8 cellular contexts compared by ENCODE assay signal in the genomic region with DNA sequence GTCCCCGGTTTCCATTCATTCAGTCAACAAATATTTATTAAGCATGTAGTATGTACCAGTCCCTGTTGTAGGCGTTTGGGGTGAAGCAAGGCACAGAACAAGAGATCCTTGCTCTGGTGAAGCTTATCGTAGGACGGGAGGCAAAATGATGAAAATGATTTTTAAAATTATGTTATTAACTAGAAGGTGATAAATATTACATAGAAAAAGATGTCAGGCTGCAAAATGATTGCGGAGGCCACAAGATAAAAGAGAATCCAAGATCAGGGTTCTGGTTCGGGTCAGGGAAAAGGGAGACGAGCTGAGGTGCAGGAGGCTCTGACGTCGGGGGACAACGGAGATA. TPM values are rescaled to one million over a fixed set of nuclear protein-coding genes. Genes with fewer than 3 reads are reported as not detected.
DNase-seq lines count a peak whose midpoint lies in the region; ATAC-seq, FAIRE-seq and TF ChIP-seq lines count a peak whose summit lies in the region.

No MANE protein-coding gene starts in this region.

- CTCF ChIA-PET in activated naive CD4-positive, alpha-beta T cell treated with anti-CD3 and anti-CD28 coated beads for 36 hours (lab: Charles Lee): interaction anchor here (0.6 to 2.2 kb wide), 4 partner anchors 10 to 83 kb away, joined by 4 to 8 read pairs (median 6); no protein-coding TSS in a partner anchor
- CTCF ChIA-PET in K562 (lab: Yijun Ruan, JAX; ENCODE audit: low intra/inter-chr PET ratio): no interaction called here

- no peak overlapping the region for H3K27ac ChIP-seq in K562 (ENCODE audit: extremely low read depth, low read depth, low read length)

- no peaks in the 10 kb centered on the region for H3K79me2 ChIP-seq in K562 (ENCODE audit: control insufficient read depth, insufficient read depth, low read length)

- H4K20me1 ChIP-seq in K562 (replicated peaks; ENCODE audit: control insufficient read depth, insufficient read depth, low read length): no peaks in the 10 kb centered on the region; the same call in 1 of the 2 replicates

- H3K36me3 Mint-ChIP-seq in activated naive CD4-positive, alpha-beta T cell treated with anti-CD3 and anti-CD28 coated beads for 36 hours (ENCODE audit: low read depth): no peaks in the 10 kb centered on the region
- no peaks in the 10 kb centered on the region for H3K36me3 Mint-ChIP-seq in memory B cell
- H3K36me3 Mint-ChIP-seq in type B pancreatic cell: no peaks in the 10 kb centered on the region

- H3K4me1 Mint-ChIP-seq in activated naive CD4-positive, alpha-beta T cell treated with anti-CD3 and anti-CD28 coated beads for 36 hours (ENCODE audit: low read depth): peaks cover 25% of the 10 kb centered on the region
- H3K4me1 Mint-ChIP-seq in memory B cell: peaks cover 6% of the 10 kb centered on the region
- H3K4me1 Mint-ChIP-seq in type B pancreatic cell (ENCODE audit: unreplicated experiment): peaks cover 25% of the 10 kb centered on the region

- no peak for TF ChIP-seq CTCF in K562 (IDR thresholded peaks at IDR 0.05 in 2 of 3, conservative IDR thresholded peaks at IDR 0.05 in 1 of 3; ENCODE audit: insufficient read depth in 2 of 3, low read depth in 1 of 3, low read length in 3 of 3)
- no peak for TF ChIP-seq CTCF in type B pancreatic cell (conservative IDR thresholded peaks at IDR 0.05)

- H3K4me3 Mint-ChIP-seq in activated naive CD4-positive, alpha-beta T cell treated with anti-CD3 and anti-CD28 coated beads for 36 hours: peak overlapping the region; percentile 80
- H3K4me3 Mint-ChIP-seq in memory B cell: peak overlapping the region; percentile 92
- peak overlapping the region; percentile 92 for H3K4me3 Mint-ChIP-seq in type B pancreatic cell

- in situ Hi-C loops in K562 (cut with MboI): no loop called here

- H3K4me1 ChIP-seq in K562 (replicated peaks in 1 of 2; ENCODE audit: control insufficient read depth in 2 of 2, insufficient read depth in 2 of 2, low read length in 2 of 2): peaks cover 8 to 19% of the 10 kb centered on the region in 2 experiments; a peak in 3 of 5 replicates

- H3K9me3 Mint-ChIP-seq in activated naive CD4-positive, alpha-beta T cell treated with anti-CD3 and anti-CD28 coated beads for 36 hours: no peaks in the 10 kb centered on the region
- H3K9me3 Mint-ChIP-seq in memory B cell (no peaks in the 10 kb centered on the region), type B pancreatic cell (no peaks in the 10 kb centered on the region)

- no peak for TF ChIP-seq RAD21 in K562 (CRISPR knock-in tag; conservative IDR thresholded peaks at IDR 0.05 in 1 of 2, IDR thresholded peaks at IDR 0.05 in 1 of 2)

- H3K4me3 ChIP-seq in K562: no peak overlapping the region

- H2AFZ ChIP-seq in K562 (ENCODE audit: low read depth, low read length): peak overlapping the region; percentile 76

- 17% methylated on average over 10 of the region's 10 CpGs for WGBS in K562 (ENCODE audit: insufficient coverage, low coverage, missing lambda C conversion rate)

- no peaks in the 10 kb centered on the region for H3K9me3 ChIP-seq in K562 (replicated peaks; ENCODE audit: control insufficient read depth, insufficient read depth, low read depth, low read length)

- no peak overlapping the region for H3K27ac Mint-ChIP-seq in activated naive CD4-positive, alpha-beta T cell treated with anti-CD3 and anti-CD28 coated beads for 36 hours
- H3K27ac Mint-ChIP-seq in memory B cell: no peak overlapping the region
- peak overlapping the region; percentile 87 for H3K27ac Mint-ChIP-seq in type B pancreatic cell

- H3K4me2 ChIP-seq in K562 (ENCODE audit: insufficient read depth, low read length): peak overlapping the region; percentile 54

- H3K36me3 ChIP-seq in K562 (ENCODE audit: control insufficient read depth, insufficient read depth, low read length): no peaks in the 10 kb centered on the region

- no peaks in the 10 kb centered on the region for H3K27me3 Mint-ChIP-seq in activated naive CD4-positive, alpha-beta T cell treated with anti-CD3 and anti-CD28 coated beads for 36 hours (ENCODE audit: low read depth)
- H3K27me3 Mint-ChIP-seq in memory B cell (no peaks in the 10 kb centered on the region), type B pancreatic cell (peaks cover 12% of the 10 kb centered on the region)

- no peak for ATAC-seq in K562
- ATAC-seq in memory B cell (ENCODE audit: low read depth): no peak

- POLR2A ChIA-PET in K562 (lab: Yijun Ruan, JAX): interaction anchor here (0.6 to 1.2 kb wide), 5 partner anchors 30 to 412 kb away, joined by 3 to 5 read pairs (median 3); no protein-coding TSS in a partner anchor

- DNase-seq in activated naive CD4-positive, alpha-beta T cell treated with anti-CD3 and anti-CD28 coated beads for 36 hours: no peak
- no peak for DNase-seq in activated naive CD4-positive, alpha-beta T cell (lab: John Stamatoyannopoulos, UW)
- no peak for DNase-seq in K562 (ENCODE audit: extremely low read depth in 1 of 4, low spot score in 3 of 4)
- no peak for DNase-seq in memory B cell (ENCODE audit: low spot score in 2 of 2)
- no peak for DNase-seq in type B pancreatic cell (ENCODE audit: extremely low spot score, unreplicated experiment)
- DNase-seq in hippocampal formation (lab: John Stamatoyannopoulos, UW): no peak
- no peak for DNase-seq in NCI-H1694 treated with DMSO at 0.1 percent for 48 hours (lab: John Stamatoyannopoulos, UW)
- DNase-seq in middle frontal gyrus (ENCODE audit: extremely low spot score, low spot score): no peak

- BruUV-seq in K562 (replicated peaks; lab: Mats Ljungman, UMichigan): no TSS peak

- TF ChIP-seq POLR2A in K562 (conservative IDR thresholded peaks at IDR 0.05): no peak

- no peak for TF ChIP-seq EP300 in K562 (IDR thresholded peaks at IDR 0.05; ENCODE audit: low read length)

- peaks cover 5 to 32% of the 10 kb centered on the region in 2 experiments; a peak in 3 of 5 replicates for H3K27me3 ChIP-seq in K562 (ENCODE audit: control insufficient read depth in 2 of 2, insufficient read depth in 2 of 2, low read length in 2 of 2)

- H3K9ac ChIP-seq in K562 (ENCODE audit: insufficient read depth in 1 of 2, low read depth in 2 of 2, low read length in 2 of 2): peak overlapping the region in 1 of 2 experiments; percentile 64; a peak in 1 of 4 replicates

- intact Hi-C loops in activated naive CD4-positive, alpha-beta T cell treated with anti-CD3 and anti-CD28 coated beads for 36 hours (cut with micrococcal nuclease): loop anchor here (2.0 to 5.0 kb wide), 3 partner anchors 30 to 228 kb away; partner anchors contain the start of genes POGZ, TUFT1 and ZNF687
- intact Hi-C loops in K562 (cut with micrococcal nuclease): no loop called here

- FAIRE-seq in K562 (lab: Jason Lieb, UNC): peak; percentile 67

- H3K9me1 ChIP-seq in K562 (ENCODE audit: control insufficient read depth, insufficient read depth, low read length): no peaks in the 10 kb centered on the region

RNA-seq across cellular contexts. Expression of gene CGN, which starts 0.6 kb away (rescaled TPM):
- 1 to 10 TPM in 1 of 2 experiments, under 1 TPM in 1; 0.62 to 1.5 TPM for total RNA-seq in activated naive CD4-positive, alpha-beta T cell treated with anti-CD3 and anti-CD28 coated beads for 36 hours
- 0.30 and 0.32 TPM in 2 replicates for total RNA-seq in K562 (2011; cell fraction: chromatin; rRNA removed; ENCODE audit: low replicate concordance)
- total RNA-seq in K562 (2011; cell fraction: nucleolus; rRNA removed): under 0.01 and 0.39 TPM in 2 replicates
- total RNA-seq in K562 (2011; cell fraction: nucleoplasm; rRNA removed): 0.31 and 0.59 TPM in 2 replicates
- 1.4 TPM in 1 of 2 replicates, not detected in the other for total RNA-seq in K562 (2014; rRNA removed)
- total RNA-seq in K562 (2014; rRNA removed; fragmentation: Illumina TruSeq; extraction: Trizol): 0.04 and 0.06 TPM in 2 replicates
- 0.07 TPM in 1 of 2 replicates, not detected in the other for total RNA-seq in K562 (2015; rRNA removed; fragmentation: Illumina TruSeq; extraction: Trizol)
- 0.27 and 0.34 TPM in 2 replicates for total RNA-seq in K562 (2021)
- 0.14 and 0.16 TPM in 2 replicates for polyA plus RNA-seq in K562 (2011; rRNA removed)
- 0.03 and 0.13 TPM in 2 replicates for polyA plus RNA-seq in K562 (2011; cell fraction: cytosol; rRNA removed)
- polyA plus RNA-seq in K562 (2011; cell fraction: nucleus; rRNA removed): 0.40 and 0.88 TPM in 2 replicates
- 0.04 and 0.09 TPM in 2 replicates for polyA plus RNA-seq in K562 (2012)
- 0.03 and 0.19 TPM in 2 replicates for polyA plus RNA-seq in K562 (2014; fragmentation: Illumina TruSeq; extraction: Trizol)
- under 1 TPM in 1 of 2 experiments, not detected in 1; 0.18 TPM for polyA plus RNA-seq in K562 (2014; fragmentation: Nextera tagmentation; extraction: Ambion mirVana)
- polyA plus RNA-seq in K562 (2014; rRNA removed): 0.09 TPM in 1 of 2 replicates, not detected in the other
- 0.04 TPM in 1 of 2 replicates, not detected in the other for polyA minus RNA-seq in K562 (2011; rRNA and poly(A)+ RNA removed)
- 0.27 TPM in 1 of 2 replicates, not detected in the other for polyA minus RNA-seq in K562 (2011; cell fraction: cytosol; rRNA and poly(A)+ RNA removed)
- polyA minus RNA-seq in K562 (2011; cell fraction: nucleus; rRNA and poly(A)+ RNA removed): 0.11 and 0.13 TPM in 2 replicates
- total RNA-seq in type B pancreatic cell (ENCODE audit: low replicate concordance): 29.0 and 52.8 TPM in 2 replicates

RNA-seq across cellular contexts. Expression of gene TUFT1, which starts 29.5 kb away (rescaled TPM):
- total RNA-seq in activated naive CD4-positive, alpha-beta T cell treated with anti-CD3 and anti-CD28 coated beads for 36 hours: 1 to 10 TPM; 2.3 to 2.8 TPM
- total RNA-seq in K562 (2011; cell fraction: chromatin; rRNA removed; ENCODE audit: low replicate concordance): 3.5 and 4.6 TPM in 2 replicates
- 1.7 and 2.0 TPM in 2 replicates for total RNA-seq in K562 (2011; cell fraction: nucleolus; rRNA removed)
- total RNA-seq in K562 (2011; cell fraction: nucleoplasm; rRNA removed): 3.4 and 5.6 TPM in 2 replicates
- total RNA-seq in K562 (2014; rRNA removed) (1.4 and 1.6 TPM in 2 replicates), K562 (2014; rRNA removed; fragmentation: Illumina TruSeq; extraction: Trizol) (1.2 and 1.6 TPM in 2 replicates), K562 (2015; rRNA removed; fragmentation: Illumina TruSeq; extraction: Trizol) (0.54 and 0.68 TPM in 2 replicates), K562 (2021) (1.4 and 2.0 TPM in 2 replicates), type B pancreatic cell (ENCODE audit: low replicate concordance) (15.5 and 34.7 TPM in 2 replicates)
- polyA plus RNA-seq in K562 (2011; rRNA removed) (1.5 and 2.4 TPM in 2 replicates), K562 (2014; fragmentation: Illumina TruSeq; extraction: Trizol) (1.9 and 2.2 TPM in 2 replicates), K562 (2014; fragmentation: Nextera tagmentation; extraction: Ambion mirVana) (1 to 10 TPM; 1.7 to 2.0 TPM), K562 (2014; rRNA removed) (1.7 TPM in 2 replicates)
- 1.1 and 2.3 TPM in 2 replicates for polyA plus RNA-seq in K562 (2011; cell fraction: cytosol; rRNA removed)
- polyA plus RNA-seq in K562 (2011; cell fraction: nucleus; rRNA removed): 1.2 and 1.7 TPM in 2 replicates
- polyA plus RNA-seq in K562 (2012): 1.4 and 2.7 TPM in 2 replicates
- 2.3 and 2.7 TPM in 2 replicates for polyA minus RNA-seq in K562 (2011; rRNA and poly(A)+ RNA removed)
- 1.0 and 1.8 TPM in 2 replicates for polyA minus RNA-seq in K562 (2011; cell fraction: cytosol; rRNA and poly(A)+ RNA removed)
- 0.40 and 1.1 TPM in 2 replicates for polyA minus RNA-seq in K562 (2011; cell fraction: nucleus; rRNA and poly(A)+ RNA removed)

RNA-seq across cellular contexts. Expression of gene POGZ, which starts 51.3 kb away (rescaled TPM):
- 10 to 100 TPM; 69.7 to 73.7 TPM for total RNA-seq in activated naive CD4-positive, alpha-beta T cell treated with anti-CD3 and anti-CD28 coated beads for 36 hours
- total RNA-seq in K562 (2011; cell fraction: chromatin; rRNA removed; ENCODE audit: low replicate concordance): 127 and 201 TPM in 2 replicates
- total RNA-seq in K562 (2011; cell fraction: nucleolus; rRNA removed): 62.0 and 71.8 TPM in 2 replicates
- 97.2 and 112 TPM in 2 replicates for total RNA-seq in K562 (2011; cell fraction: nucleoplasm; rRNA removed)
- 16.4 and 25.1 TPM in 2 replicates for total RNA-seq in K562 (2014; rRNA removed)
- 17.6 and 22.0 TPM in 2 replicates for total RNA-seq in K562 (2014; rRNA removed; fragmentation: Illumina TruSeq; extraction: Trizol)
- total RNA-seq in K562 (2015; rRNA removed; fragmentation: Illumina TruSeq; extraction: Trizol): 21.6 and 23.6 TPM in 2 replicates
- 38.2 and 40.6 TPM in 2 replicates for total RNA-seq in K562 (2021)
- polyA plus RNA-seq in K562 (2011; rRNA removed): 26.8 and 44.3 TPM in 2 replicates
- 16.8 and 22.3 TPM in 2 replicates for polyA plus RNA-seq in K562 (2011; cell fraction: cytosol; rRNA removed)
- polyA plus RNA-seq in K562 (2011; cell fraction: nucleus; rRNA removed): 94.4 and 103 TPM in 2 replicates
- polyA plus RNA-seq in K562 (2012): 20.5 and 23.7 TPM in 2 replicates
- polyA plus RNA-seq in K562 (2014; fragmentation: Illumina TruSeq; extraction: Trizol): 26.5 and 36.4 TPM in 2 replicates
- 10 to 100 TPM in 1 of 2 experiments, 1 to 10 TPM in 1; 9.4 to 13.7 TPM for polyA plus RNA-seq in K562 (2014; fragmentation: Nextera tagmentation; extraction: Ambion mirVana)
- 20.8 and 21.5 TPM in 2 replicates for polyA plus RNA-seq in K562 (2014; rRNA removed)
- polyA minus RNA-seq in K562 (2011; rRNA and poly(A)+ RNA removed): 50.1 and 70.2 TPM in 2 replicates
- polyA minus RNA-seq in K562 (2011; cell fraction: cytosol; rRNA and poly(A)+ RNA removed): 29.9 and 31.9 TPM in 2 replicates
- 32.2 and 47.7 TPM in 2 replicates for polyA minus RNA-seq in K562 (2011; cell fraction: nucleus; rRNA and poly(A)+ RNA removed)
- total RNA-seq in type B pancreatic cell (ENCODE audit: low replicate concordance): 73.1 and 126 TPM in 2 replicates

Comparison
In these comparisons a context has a peak if more than half of its experiments do, and no peak if none do; other contexts are left out.
1. RNA of gene CGN, which starts 0.6 kb away (total RNA-seq): 29.0 to 52.8 TPM in type B pancreatic cell; 0.62 to 1.5 TPM in activated naive CD4-positive, alpha-beta T cell treated with anti-CD3 and anti-CD28 coated beads for 36 hours and under 0.01 to 1.4 TPM in K562; every median in the first group is over 10 times any median in the second.
2. Peak in every context shown above with its lines, with median percentiles within 50 percentile points of each other: H3K4me3 Mint-ChIP-seq.